In genomic region chr12:6423267-6424007, GRCh38 we compare ENCODE assay signal across 1 cellular context.
TF ChIP-seq lines count a peak whose summit lies in the region.

No MANE protein-coding gene starts in this region.

TF ChIP-seq in HepG2, 621 proteins besides CTCF, POLR2A, EP300 and RAD21 (continued from another document and continues in another):
- TF ChIP-seq HOMEZ (CRISPR knock-in tag; IDR thresholded peaks at IDR 0.05; ENCODE audit: low read depth) (no peak), MAFF (IDR thresholded peaks at IDR 0.05; ENCODE audit: low read depth, low read length) (no peak), ZNF713 (CRISPR knock-in tag; IDR thresholded peaks at IDR 0.05) (no peak), ZNF331 (CRISPR knock-in tag; IDR thresholded peaks at IDR 0.05) (peak; percentile 72; the same call in 1 of the 2 replicates), NR2F2 (IDR thresholded peaks at IDR 0.05; ENCODE audit: borderline replicate concordance, low read depth) (no peak), MAFG (CRISPR knock-in tag; IDR thresholded peaks at IDR 0.05) (no peak), NPAS2 (CRISPR knock-in tag; IDR thresholded peaks at IDR 0.05; ENCODE audit: borderline replicate concordance) (no peak), IRF9 (CRISPR knock-in tag; IDR thresholded peaks at IDR 0.05; ENCODE audit: borderline replicate concordance) (no peak), ZNF558 (CRISPR knock-in tag; IDR thresholded peaks at IDR 0.05; ENCODE audit: borderline replicate concordance) (no peak), ZSCAN29 (CRISPR knock-in tag; conservative IDR thresholded peaks at IDR 0.05) (no peak), NFIC (IDR thresholded peaks at IDR 0.05; ENCODE audit: low read length) (no peak), MYC (CRISPR knock-in tag; IDR thresholded peaks at IDR 0.05; ENCODE audit: borderline replicate concordance) (peak; percentile 79; the same call in 1 of the 2 replicates), TAF1 (CRISPR knock-in tag; IDR thresholded peaks at IDR 0.05) (no peak), JUND (CRISPR knock-in tag; IDR thresholded peaks at IDR 0.05) (0 out of 2 replicates have a peak, but pooled peaks have one; percentile 46), ZBTB8A (CRISPR knock-in tag; IDR thresholded peaks at IDR 0.05; ENCODE audit: borderline replicate concordance, low read depth) (no peak), ZSCAN20 (CRISPR knock-in tag; IDR thresholded peaks at IDR 0.05; ENCODE audit: borderline replicate concordance) (no peak), SALL2 (CRISPR knock-in tag; IDR thresholded peaks at IDR 0.05) (no peak; the same call in 1 of the 2 replicates), MTA3 (CRISPR knock-in tag; IDR thresholded peaks at IDR 0.05) (no peak), NFE2 (CRISPR knock-in tag; IDR thresholded peaks at IDR 0.05) (no peak), KDM6A (CRISPR knock-in tag; IDR thresholded peaks at IDR 0.05; ENCODE audit: low read depth) (no peak), KAT2B (IDR thresholded peaks at IDR 0.05; ENCODE audit: borderline replicate concordance, low read depth, low read length) (no peak), ZBTB34 (CRISPR knock-in tag; IDR thresholded peaks at IDR 0.05) (no peak), BHLHE40 (IDR thresholded peaks at IDR 0.05; ENCODE audit: low read length) (peak; percentile 83), PHF21A (CRISPR knock-in tag; IDR thresholded peaks at IDR 0.05) (no peak), HOXA3 (CRISPR knock-in tag; IDR thresholded peaks at IDR 0.05) (peak; percentile 52; the same call in 1 of the 2 replicates), SRY (CRISPR knock-in tag; IDR thresholded peaks at IDR 0.05) (no peak), MXI1 (IDR thresholded peaks at IDR 0.05; ENCODE audit: borderline replicate concordance, low read depth, low read length) (peak; percentile 71; the same call in 2 of the 3 replicates), HOXA9 (CRISPR knock-in tag; IDR thresholded peaks at IDR 0.05; ENCODE audit: borderline replicate concordance) (no peak), BRCA1 (CRISPR knock-in tag; IDR thresholded peaks at IDR 0.05) (no peak), NFRKB (IDR thresholded peaks at IDR 0.05) (no peak), NRL (CRISPR knock-in tag; IDR thresholded peaks at IDR 0.05; ENCODE audit: borderline replicate concordance) (no peak), TGIF2 (CRISPR knock-in tag; IDR thresholded peaks at IDR 0.05) (no peak), ZNF614 (CRISPR knock-in tag; IDR thresholded peaks at IDR 0.05; ENCODE audit: borderline replicate concordance) (peak; percentile 47; the same call in 1 of the 2 replicates), ZNF891 (CRISPR knock-in tag; IDR thresholded peaks at IDR 0.05) (no peak), GATAD2A (CRISPR knock-in tag; IDR thresholded peaks at IDR 0.05) (peak; percentile 75), MED1 (CRISPR knock-in tag; IDR thresholded peaks at IDR 0.05) (0 out of 2 replicates have a peak, but pooled peaks have one; percentile 20), HBP1 (CRISPR knock-in tag; IDR thresholded peaks at IDR 0.05; ENCODE audit: low read depth) (no peak), ZMAT5 (CRISPR knock-in tag; IDR thresholded peaks at IDR 0.05; ENCODE audit: borderline replicate concordance, low read depth) (no peak), ZSCAN9 (CRISPR knock-in tag; IDR thresholded peaks at IDR 0.05; ENCODE audit: borderline replicate concordance) (no peak), ZNF513 (CRISPR knock-in tag; conservative IDR thresholded peaks at IDR 0.05) (no peak), ZNF879 (CRISPR knock-in tag; IDR thresholded peaks at IDR 0.05) (no peak), ZBTB40 (IDR thresholded peaks at IDR 0.05) (no peak), ZBTB40 (CRISPR knock-in tag; IDR thresholded peaks at IDR 0.05) (no peak), ZBTB3 (CRISPR knock-in tag; IDR thresholded peaks at IDR 0.05; ENCODE audit: borderline replicate concordance, low read depth) (no peak), ZNF281 (CRISPR knock-in tag; IDR thresholded peaks at IDR 0.05; ENCODE audit: borderline replicate concordance) (no peak), ZNF747 (CRISPR knock-in tag; IDR thresholded peaks at IDR 0.05; ENCODE audit: borderline replicate concordance) (no peak), PHF20 (CRISPR knock-in tag; IDR thresholded peaks at IDR 0.05) (no peak)
